23 cellular contexts compared by ENCODE assay signal in the genomic region with DNA sequence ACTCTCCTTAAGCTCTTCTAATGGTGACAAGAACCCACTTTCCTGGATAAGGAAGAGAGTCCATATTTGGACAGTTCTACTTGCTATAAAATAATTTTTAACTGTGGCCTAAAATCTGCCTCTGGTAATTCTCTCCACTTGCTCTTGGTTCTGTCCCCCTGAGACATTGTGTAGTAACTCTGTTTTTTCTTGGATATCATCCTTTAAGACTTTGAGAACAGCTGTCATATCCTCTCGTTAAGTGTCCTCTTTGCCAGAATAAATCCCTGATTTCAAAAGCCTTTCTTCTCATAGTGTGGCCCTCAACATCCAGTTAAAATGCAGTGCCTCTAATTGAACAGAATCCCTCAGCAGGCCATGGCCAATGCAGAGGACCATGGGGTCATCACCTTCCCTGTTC.
"Had no signal": no experiment of that assay in that cellular context is flagged by ENCODE, and none has a peak within 500 bp of the region (broad histone marks: within the 10 kb centered on the region; RNA-seq: fewer than 3 reads in every experiment).

No MANE protein-coding gene starts in this region.

- H3K27me3 ChIP-seq: adrenal gland, breast epithelium, esophagus squamous epithelium, neural progenitor cell, tibial artery had no signal

- H3K9me3 ChIP-seq: adrenal gland, breast epithelium, esophagus squamous epithelium, heart right ventricle, tibial artery had no signal

- H3K36me3 Mint-ChIP-seq: activated CD8-positive, alpha-beta memory T cell treated with anti-CD3 and anti-CD28 coated beads, Interleukin-2, amount 10 ng/mL, durations not matched to agents 7 days and 5 days; activated naive CD8-positive, alpha-beta T cell; naive thymus-derived CD8-positive, alpha-beta T cell; neural progenitor cell had no signal

- H3K36me3 ChIP-seq: adrenal gland, breast epithelium, esophagus squamous epithelium, heart right ventricle, neural progenitor cell, tibial artery had no signal

- H3K27me3 Mint-ChIP-seq: central memory CD8-positive, alpha-beta T cell; effector memory CD8-positive, alpha-beta T cell had no signal

- H3K9ac ChIP-seq: neural progenitor cell had no signal

- H2AFZ ChIP-seq: neural progenitor cell had no signal

- H3K4me3 ChIP-seq: adrenal gland, breast epithelium, dorsolateral prefrontal cortex, esophagus squamous epithelium, heart right ventricle, lung, neural progenitor cell, tibial artery had no signal

- ATAC-seq: activated CD4-positive, CD25-positive, alpha-beta regulatory T cell treated with anti-CD3 and anti-CD28 coated beads, Interleukin-2, amount 50 U/mL, for 24 hours; activated CD8-positive, alpha-beta memory T cell treated with anti-CD3 and anti-CD28 coated beads, Interleukin-2, amount 10 ng/mL, durations not matched to agents 7 days and 5 days; activated CD8-positive, alpha-beta T cell treated with anti-CD3 and anti-CD28 coated beads for 36 hours; effector memory CD8-positive, alpha-beta T cell; heart right ventricle; naive thymus-derived CD8-positive, alpha-beta T cell had no signal

- FAIRE-seq: astrocyte, colon had no signal

- DNase-seq: activated CD4-positive, alpha-beta T cell treated with anti-CD3 and anti-CD28 coated beads, Interleukin-2, amount 10 ng/mL, durations not matched to agents 7 days and 5 days; activated CD8-positive, alpha-beta memory T cell treated with anti-CD3 and anti-CD28 coated beads, Interleukin-2, amount 10 ng/mL, durations not matched to agents 7 days and 5 days; activated CD8-positive, alpha-beta T cell treated with anti-CD3 and anti-CD28 coated beads for 36 hours; activated gamma-delta T cell; adrenal gland; dorsolateral prefrontal cortex; effector memory CD8-positive, alpha-beta T cell; esophagus squamous epithelium; heart right ventricle; naive thymus-derived CD8-positive, alpha-beta T cell; stimulated activated CD4-positive, alpha-beta T cell treated with anti-CD3 and anti-CD28 coated beads, Interleukin-4, amount 100 ng/mL, for 24 hours; stimulated activated naive CD4-positive, alpha-beta T cell treated with Interleukin-2 at 50 U/mL for 16 hours; tibial artery had no signal

- H3K9me3 Mint-ChIP-seq: activated CD4-positive, alpha-beta T cell treated with anti-CD3 and anti-CD28 coated beads, Interleukin-2, amount 10 ng/mL, durations not matched to agents 7 days and 5 days; activated CD8-positive, alpha-beta T cell treated with anti-CD3 and anti-CD28 coated beads for 36 hours; activated T-helper 1 cell treated with anti-CD3 and anti-CD28 coated beads, Interleukin-12 subunit alpha, Interleukin-12 subunit beta, Interleukin-2, Interleukin-4 antibody, amounts not matched to agents 30 ng/mL and 10 ng/mL and 1 ng/mL, durations not matched to agents 14 hours and 24 hours and 36 hours; central memory CD8-positive, alpha-beta T cell; effector memory CD8-positive, alpha-beta T cell; naive thymus-derived CD8-positive, alpha-beta T cell; neural progenitor cell had no signal

- H3K4me1 Mint-ChIP-seq: activated CD4-positive, alpha-beta T cell treated with anti-CD3 and anti-CD28 coated beads, Interleukin-2, amount 10 ng/mL, durations not matched to agents 7 days and 5 days; activated CD8-positive, alpha-beta memory T cell treated with anti-CD3 and anti-CD28 coated beads, Interleukin-2, amount 10 ng/mL, durations not matched to agents 7 days and 5 days; central memory CD8-positive, alpha-beta T cell; naive thymus-derived CD8-positive, alpha-beta T cell; neural progenitor cell had no signal

- H3K27ac Mint-ChIP-seq: activated CD4-positive, alpha-beta T cell treated with anti-CD3 and anti-CD28 coated beads, Interleukin-2, amount 10 ng/mL, durations not matched to agents 7 days and 5 days; activated CD8-positive, alpha-beta memory T cell treated with anti-CD3 and anti-CD28 coated beads, Interleukin-2, amount 10 ng/mL, durations not matched to agents 7 days and 5 days; activated CD8-positive, alpha-beta T cell treated with anti-CD3 and anti-CD28 coated beads for 36 hours; activated naive CD8-positive, alpha-beta T cell; activated T-helper 1 cell treated with anti-CD3 and anti-CD28 coated beads, Interleukin-12 subunit alpha, Interleukin-12 subunit beta, Interleukin-2, Interleukin-4 antibody, amounts not matched to agents 30 ng/mL and 10 ng/mL and 1 ng/mL, durations not matched to agents 14 hours and 24 hours and 36 hours; effector memory CD8-positive, alpha-beta T cell; naive thymus-derived CD8-positive, alpha-beta T cell; neural progenitor cell had no signal

- H3K4me2 ChIP-seq: neural progenitor cell had no signal

- H3K4me1 ChIP-seq: breast epithelium, neural progenitor cell had no signal

- H3K4me3 Mint-ChIP-seq: activated CD4-positive, alpha-beta T cell treated with anti-CD3 and anti-CD28 coated beads, Interleukin-2, amount 10 ng/mL, durations not matched to agents 7 days and 5 days; activated CD8-positive, alpha-beta memory T cell treated with anti-CD3 and anti-CD28 coated beads, Interleukin-2, amount 10 ng/mL, durations not matched to agents 7 days and 5 days; activated CD8-positive, alpha-beta T cell treated with anti-CD3 and anti-CD28 coated beads for 36 hours; activated naive CD8-positive, alpha-beta T cell; activated T-helper 1 cell treated with anti-CD3 and anti-CD28 coated beads, Interleukin-12 subunit alpha, Interleukin-12 subunit beta, Interleukin-2, Interleukin-4 antibody, amounts not matched to agents 30 ng/mL and 10 ng/mL and 1 ng/mL, durations not matched to agents 14 hours and 24 hours and 36 hours; central memory CD8-positive, alpha-beta T cell; effector memory CD8-positive, alpha-beta T cell; naive thymus-derived CD8-positive, alpha-beta T cell; neural progenitor cell had no signal

- H3K27ac ChIP-seq: breast epithelium, dorsolateral prefrontal cortex, heart right ventricle, neural progenitor cell, tibial artery, VCaP had no signal
